In genomic region chr10:120368927-120369326, GRCh38 we compare ENCODE assay signal across 20 cellular contexts.
"Had no signal": no experiment of that assay in that cellular context is flagged by ENCODE, and none has a peak within 500 bp of the region (broad histone marks: within the 10 kb centered on the region; RNA-seq: fewer than 3 reads in every experiment).

No MANE protein-coding gene starts in this region.

- ATAC-seq: effector memory CD8-positive, alpha-beta T cell; esophagus mucosa; foreskin keratinocyte; gastroesophageal sphincter; heart right ventricle; left cardiac atrium; left lung; left ventricle myocardium superior; lower lobe of right lung; mucosa of descending colon had no signal

- H3K9me3 ChIP-seq: colonic mucosa, gastroesophageal sphincter, heart right ventricle, left lung, lower lobe of right lung, mucosa of descending colon had no signal

- H3K27ac ChIP-seq: colonic mucosa, epithelial cell of prostate, foreskin keratinocyte, gastroesophageal sphincter, heart right ventricle, left lung, lower lobe of right lung had no signal

- H3K4me1 ChIP-seq: colonic mucosa, gastroesophageal sphincter, heart right ventricle, left lung, lower lobe of right lung had no signal

- H3K36me3 ChIP-seq: colonic mucosa, gastroesophageal sphincter, heart right ventricle, left lung, lower lobe of right lung had no signal

- DNase-seq: colonic mucosa; cortex of kidney; effector CD8-positive, alpha-beta T cell; effector memory CD8-positive, alpha-beta T cell; endodermal cell; erythroblast; foreskin keratinocyte; glutamatergic neuron; heart right ventricle; hippocampal formation; left cardiac atrium; left lung; left ventricle myocardium superior; lower lobe of right lung; mesenchymal stem cell; mucosa of descending colon; naive B cell had no signal

- H3K27me3 ChIP-seq: colonic mucosa had no signal

- H3K4me3 ChIP-seq: colonic mucosa, gastroesophageal sphincter, heart right ventricle, left lung, lower lobe of right lung, mucosa of descending colon had no signal
